Comparison of ENCODE assay signal across 2 cellular contexts in the genomic region with DNA sequence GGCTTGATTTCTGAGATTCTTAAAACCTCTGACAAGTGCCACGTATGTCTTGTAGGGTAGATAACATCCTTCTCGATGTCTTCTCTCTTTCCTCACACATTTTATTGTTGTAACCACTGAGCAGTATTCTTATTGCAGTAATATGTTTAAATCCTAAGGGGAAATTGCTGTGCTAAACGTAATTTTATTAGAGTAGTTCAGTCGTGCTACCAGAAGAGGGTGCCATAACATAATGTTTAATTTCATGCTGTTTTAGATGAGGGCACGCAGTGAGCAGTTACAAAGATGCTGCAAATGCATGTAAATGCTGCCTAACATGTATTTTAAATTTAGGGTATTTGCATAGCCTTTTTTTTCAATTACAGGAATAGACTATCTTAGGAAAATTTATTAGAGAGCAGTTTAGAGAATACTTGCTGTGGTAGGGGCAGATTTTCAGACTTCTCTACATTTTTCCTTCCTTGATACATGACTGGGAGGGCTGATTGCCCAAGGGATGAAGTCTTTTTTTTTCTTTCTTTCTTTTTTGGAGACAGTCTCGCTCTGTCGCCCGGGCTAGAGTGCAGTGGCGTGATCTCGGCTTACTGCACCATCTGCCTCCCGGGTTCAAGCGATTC.
A peak's percentile ranks its signal among the peaks of the same experiment; 100 is the strongest.
TF ChIP-seq lines count a peak whose summit lies in the region.

No MANE protein-coding gene starts in this region.

TF ChIP-seq in IMR-90, 13 proteins besides CTCF, POLR2A, EP300 and RAD21:
- TF ChIP-seq MAFK (IDR thresholded peaks at IDR 0.05; ENCODE audit: low read depth, low read length) (peak; percentile 77), BHLHE40 (IDR thresholded peaks at IDR 0.05; ENCODE audit: low read depth, low read length) (no peak), SMC3 (IDR thresholded peaks at IDR 0.05; ENCODE audit: low read depth, low read length) (peak; percentile 78)

TF ChIP-seq in endothelial cell of umbilical vein, 7 proteins besides CTCF, POLR2A, EP300 and RAD21:
- TF ChIP-seq, protein P1, sequence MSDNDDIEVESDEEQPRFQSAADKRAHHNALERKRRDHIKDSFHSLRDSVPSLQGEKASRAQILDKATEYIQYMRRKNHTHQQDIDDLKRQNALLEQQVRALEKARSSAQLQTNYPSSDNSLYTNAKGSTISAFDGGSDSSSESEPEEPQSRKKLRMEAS (IDR thresholded peaks at IDR 0.05; ENCODE audit: insufficient read depth, insufficient read length): no peak
- no peak for TF ChIP-seq MYC (IDR thresholded peaks at IDR 0.05; ENCODE audit: low read depth, low read length)
- no peak for TF ChIP-seq EZH2 (IDR thresholded peaks at IDR 0.05; ENCODE audit: borderline replicate concordance, low read depth, low read length, severe bottlenecking)
- no peak for TF ChIP-seq POLR2AphosphoS5 (IDR thresholded peaks at IDR 0.05; ENCODE audit: insufficient read depth, low read depth, low read length)
- TF ChIP-seq GATA2 (IDR thresholded peaks at IDR 0.05; ENCODE audit: insufficient read depth, insufficient read length, low read depth, low read length): no peak
- TF ChIP-seq FOS (IDR thresholded peaks at IDR 0.05; ENCODE audit: borderline replicate concordance, insufficient read depth, low read length): no peak
